In the genomic region with DNA sequence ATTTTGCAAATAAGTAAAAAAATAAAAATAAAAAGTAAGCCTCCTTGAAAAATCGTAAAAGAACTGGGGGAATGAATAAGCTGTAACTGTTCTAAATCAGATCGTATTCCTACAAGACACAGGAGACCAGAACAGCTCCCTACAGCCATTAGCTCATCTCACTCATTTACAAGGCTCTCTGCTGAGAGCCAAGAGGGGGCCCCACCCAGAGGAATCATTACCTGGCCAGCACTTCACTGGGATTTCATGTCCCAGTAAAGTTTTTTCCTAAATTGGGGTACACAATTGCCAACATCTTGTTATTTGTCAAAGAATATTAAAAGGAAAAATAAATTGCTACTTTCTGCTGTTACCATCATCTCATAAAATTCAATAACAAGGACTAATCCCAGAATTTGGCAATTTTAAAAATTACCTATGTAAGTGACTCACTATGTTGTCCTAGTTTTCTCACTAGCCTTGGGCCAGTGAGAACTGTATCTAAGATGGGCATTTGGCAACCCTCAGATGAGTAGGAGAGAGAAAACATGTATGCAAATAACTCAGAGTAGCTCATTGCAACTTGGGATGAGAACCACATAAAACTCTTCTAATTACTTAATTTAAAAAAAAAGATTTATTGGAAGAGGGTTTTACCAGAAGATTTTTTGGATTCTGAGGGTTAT, we compare ENCODE assay signal across 14 cellular contexts.
"Had no signal": no experiment of that assay in that cellular context is flagged by ENCODE, and none has a peak within 500 bp of the region (broad histone marks: within the 10 kb centered on the region; RNA-seq: fewer than 3 reads in every experiment).

No MANE protein-coding gene starts in this region.

- ATAC-seq: effector memory CD8-positive, alpha-beta T cell; left lung had no signal

- H3K36me3 ChIP-seq: left lung, thyroid gland had no signal

- H3K27me3 ChIP-seq: left lung, thyroid gland had no signal

- DNase-seq: activated B cell treated with CpG ODN at 0.5 μM for 24 hours; activated CD4-positive, alpha-beta memory T cell treated with anti-CD3 and anti-CD28 coated beads for 36 hours; activated CD4-positive, alpha-beta T cell treated with anti-CD3 and anti-CD28 coated beads for 4 hours; activated T-cell treated with anti-CD3 and anti-CD28 coated beads for 4 hours; amniotic stem cell; effector memory CD8-positive, alpha-beta T cell; hypothalamus; left lung; occipital lobe; retina; stimulated activated CD4-positive, alpha-beta T cell treated with anti-CD3 and anti-CD28 coated beads, Interleukin-1b, Interleukin-23, amount 100 ng/mL, for 48 hours; stimulated activated naive CD4-positive, alpha-beta T cell treated with Interleukin-2 at 50 U/mL for 16 hours; T-helper 9 cell; thyroid gland had no signal

- H3K9me3 ChIP-seq: left lung, thyroid gland had no signal

- H3K4me1 ChIP-seq: thyroid gland had no signal

- H3K4me3 ChIP-seq: left lung, thyroid gland had no signal

- H3K27ac ChIP-seq: left lung, thyroid gland had no signal
